8 cellular contexts compared by ENCODE assay signal in the genomic region with DNA sequence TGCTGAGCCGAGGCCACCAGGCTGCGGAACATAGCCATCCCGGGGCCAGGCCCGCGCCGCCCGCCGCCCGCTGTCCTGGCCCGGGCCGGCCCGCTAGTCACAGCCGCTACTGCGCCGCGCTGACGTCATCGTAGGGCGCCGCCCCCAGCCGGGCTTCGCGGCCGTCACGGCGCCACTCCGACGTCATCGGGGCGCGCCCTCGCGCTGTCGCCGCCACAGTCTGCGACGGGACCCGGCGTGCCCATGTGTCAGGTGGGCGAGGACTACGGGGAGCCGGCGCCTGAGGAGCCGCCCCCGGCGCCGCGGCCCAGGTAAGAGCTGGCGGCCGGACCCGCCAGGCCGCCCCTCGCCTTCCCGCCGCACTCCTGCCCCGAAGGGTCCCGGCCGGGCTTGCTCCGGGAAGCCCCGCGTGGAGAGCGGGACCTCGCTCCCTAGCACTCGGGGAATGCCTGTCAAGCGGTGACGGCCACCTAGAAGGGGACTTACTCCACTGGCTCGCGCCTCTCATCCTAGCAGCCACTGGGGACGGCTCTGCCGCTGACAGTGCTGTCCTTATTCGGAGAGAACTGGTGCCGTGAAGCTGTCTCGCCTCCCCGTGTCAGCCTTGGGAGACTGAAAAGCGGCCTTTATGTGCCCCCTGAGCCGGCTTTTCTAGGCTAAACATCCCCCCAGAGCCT. TPM values are rescaled to one million over a fixed set of nuclear protein-coding genes. Genes with fewer than 3 reads are reported as not detected.
DNase-seq lines count a peak whose midpoint lies in the region; ATAC-seq, FAIRE-seq and TF ChIP-seq lines count a peak whose summit lies in the region.

Gene CTU2 (plus strand): TSS at position 216 of the 677 bp plus-strand sequence. CDS start 28 bp downstream, at position 244.
Gene RNF166 (minus strand): TSS at position 121 of the 677 bp plus-strand sequence. CDS start 83 bp downstream, at position 38.

- peak; percentile 15 for TF ChIP-seq CTCF in kidney (IDR thresholded peaks at IDR 0.05; ENCODE audit: borderline replicate concordance, extremely low read depth, insufficient read depth)

- intact Hi-C loops in kidney (cut with DNase I): no loop called here

- no peaks in the 10 kb centered on the region for H3K36me3 ChIP-seq in kidney (ENCODE audit: control insufficient read depth in 1 of 2, insufficient read depth in 2 of 2, low read length in 2 of 2)

- H3K4me3 ChIP-seq in kidney (ENCODE audit: low read length in 2 of 2): peak within 1 kb of the TSS; percentile 94 to 95

- H3K9ac ChIP-seq in kidney (ENCODE audit: low read length in 2 of 2): peak within 1 kb of the TSS; percentile 85 to 86

- H3K4me1 ChIP-seq in kidney (ENCODE audit: control insufficient read depth in 1 of 2, insufficient read depth in 1 of 2, low read depth in 1 of 2, low read length in 2 of 2): peaks cover 7 to 26% of the 10 kb centered on the region in 2 donors

- DNase-seq in A172 (ENCODE audit: low spot score) (peak; percentile 70), NCI-H345 (lab: John Stamatoyannopoulos, UW) (peak; percentile 84), cerebellum (ENCODE audit: low spot score) (peak; percentile 97), kidney (peak; percentile 97)
- peak; percentile 88 for DNase-seq in activated CD4-positive, alpha-beta T cell treated with anti-CD3 and anti-CD28 coated beads for 1 hour
- peak; percentile 80 to 92 for DNase-seq in stimulated activated CD4-positive, alpha-beta T cell treated with anti-CD3 and anti-CD28 coated beads, Interleukin-15, amount 100 ng/mL, for 1 hour (ENCODE audit: low read depth in 1 of 2, low spot score in 1 of 2)

- ATAC-seq in GM18517 (IDR thresholded peaks at IDR 0.05; ENCODE audit: unreplicated experiment): peak; percentile 54
- ATAC-seq in HG03064 (IDR thresholded peaks at IDR 0.05; ENCODE audit: low read depth, unreplicated experiment): peak; percentile 50

- peak within 1 kb of the TSS; percentile 47 to 51 for H3K27ac ChIP-seq in kidney (ENCODE audit: low read depth in 2 of 2, low read length in 2 of 2)

- FAIRE-seq in kidney (lab: Jason Lieb, UNC): no peak

- no peaks in the 10 kb centered on the region for H3K9me3 ChIP-seq in kidney (ENCODE audit: control insufficient read depth in 1 of 2, low read length in 2 of 2)

RNA-seq across cellular contexts. Expression of gene CTU2, which starts in this region (rescaled TPM):
- total RNA-seq in A172 (2014; rRNA removed; shearing (Covaris generic)): 20.5 and 21.2 TPM in 2 replicates
- total RNA-seq in cerebellum: 8.8 TPM
- total RNA-seq in kidney: 18.8 TPM
- 11.1 TPM for polyA plus RNA-seq in kidney (ENCODE audit: insufficient read depth, low read depth, low replicate concordance)

RNA-seq across cellular contexts. Expression of gene RNF166, which starts in this region (rescaled TPM):
- 43.6 and 51.2 TPM in 2 replicates for total RNA-seq in A172 (2014; rRNA removed; shearing (Covaris generic))
- total RNA-seq in cerebellum (9.3 TPM), kidney (31.4 TPM)
- 16.3 TPM for polyA plus RNA-seq in kidney (ENCODE audit: insufficient read depth, low read depth, low replicate concordance)

Comparison
In these comparisons a context has a peak if more than half of its experiments do, and no peak if none do; other contexts are left out.
1. Peak in every context shown above with its lines: DNase-seq, ATAC-seq, H3K4me3 ChIP-seq and H3K27ac ChIP-seq.